Comparison of ENCODE assay signal across 8 cellular contexts in genomic region chr6:16136536-16137450, GRCh38. TPM values are rescaled to one million over a fixed set of nuclear protein-coding genes. Genes with fewer than 3 reads are reported as not detected.
A peak's percentile ranks its signal among the peaks of the same experiment; 100 is the strongest.
DNase-seq lines count a peak whose midpoint lies in the region; ATAC-seq and FAIRE-seq lines count a peak whose summit lies in the region.

No MANE protein-coding gene starts in this region.

- H3K4me3 Mint-ChIP-seq in activated T-cell treated with anti-CD3 and anti-CD28 coated beads, Interleukin-2, amount 50 U/mL, for 72 hours = peak overlapping the region; percentile 71 to 98

- H3K27ac Mint-ChIP-seq in activated T-cell treated with anti-CD3 and anti-CD28 coated beads, Interleukin-2, amount 50 U/mL, for 72 hours = peak overlapping the region; percentile 98

- ATAC-seq in activated T-cell treated with anti-CD3 and anti-CD28 coated beads, Interleukin-2, amount 50 U/mL, for 72 hours (replicated peaks in 1 of 2) = peak; percentile 92 to 94

- H3K4me3 ChIP-seq in SJCRH30 = no peak overlapping the region

- peaks cover 85% of the 10 kb centered on the region for H3K4me1 Mint-ChIP-seq in activated T-cell treated with anti-CD3 and anti-CD28 coated beads, Interleukin-2, amount 50 U/mL, for 72 hours (ENCODE audit: low read depth)

- H3K27ac ChIP-seq in SJCRH30 = no peak overlapping the region

- H3K4me1 ChIP-seq in SJCRH30 = peaks cover 16% of the 10 kb centered on the region; the same call in 1 of the 2 replicates

- no peaks in the 10 kb centered on the region for H3K9me3 ChIP-seq in SJCRH30 (replicated peaks)

- H3K9me3 Mint-ChIP-seq in activated T-cell treated with anti-CD3 and anti-CD28 coated beads, Interleukin-2, amount 50 U/mL, for 72 hours = no peaks in the 10 kb centered on the region

- H3K36me3 Mint-ChIP-seq in activated T-cell treated with anti-CD3 and anti-CD28 coated beads, Interleukin-2, amount 50 U/mL, for 72 hours (ENCODE audit: insufficient read depth in 2 of 2) = peaks cover 11 to 27% of the 10 kb centered on the region in 2 donors

- H3K36me3 ChIP-seq in SJCRH30 = peaks cover 54% of the 10 kb centered on the region

- DNase-seq in AG08395 (ENCODE audit: low spot score) (peak; percentile 76), HS-27A (ENCODE audit: low read depth) (peak; percentile 45), glomerular visceral epithelial cell (ENCODE audit: extremely low spot score) (peak; percentile 59), SJCRH30 (no peak), frontal cortex (ENCODE audit: low spot score in 2 of 2) (no peak), 8988T (no peak)
- DNase-seq in activated T-cell treated with anti-CD3 and anti-CD28 coated beads, Interleukin-2, amount 50 U/mL, for 72 hours = peak; percentile 65 to 74
- peak in 2 of 3 experiments; percentile 21 to 37 for DNase-seq in stimulated activated CD4-positive, alpha-beta T cell treated with anti-CD3 and anti-CD28 coated beads, TNF-alpha, amount 100 ng/mL, for 4 hours (ENCODE audit: low read depth in 3 of 3)

- FAIRE-seq in frontal cortex (lab: Jason Lieb, UNC) = no peak

- no peaks in the 10 kb centered on the region for H3K27me3 Mint-ChIP-seq in activated T-cell treated with anti-CD3 and anti-CD28 coated beads, Interleukin-2, amount 50 U/mL, for 72 hours (ENCODE audit: low read depth)

- no peaks in the 10 kb centered on the region for H3K27me3 ChIP-seq in SJCRH30

RNA-seq across cellular contexts. Expression of gene MYLIP, which starts 7.9 kb away (rescaled TPM):
- total RNA-seq in activated T-cell treated with anti-CD3 and anti-CD28 coated beads, Interleukin-2, amount 50 U/mL, for 72 hours = 10 to 100 TPM; 16.0 to 19.1 TPM
- 31.4 and 36.3 TPM in 2 replicates for total RNA-seq in SJCRH30 (2014; rRNA removed; shearing (Covaris generic))
- total RNA-seq in frontal cortex = 45.7 TPM

Comparison
In these comparisons a context has a peak if more than half of its experiments do, and no peak if none do; other contexts are left out.
1. DNase-seq: peak in AG08395 (single experiment), HS-27A (single experiment), activated T-cell treated with anti-CD3 and anti-CD28 coated beads, Interleukin-2, amount 50 U/mL, for 72 hours (2 of 2), glomerular visceral epithelial cell (single experiment) and stimulated activated CD4-positive, alpha-beta T cell treated with anti-CD3 and anti-CD28 coated beads, TNF-alpha, amount 100 ng/mL, for 4 hours (2 of 3); none in SJCRH30 (0 of 2), frontal cortex (0 of 2) and 8988T (single experiment).